ENCODE assay signal across 5 cellular contexts in the genomic region with DNA sequence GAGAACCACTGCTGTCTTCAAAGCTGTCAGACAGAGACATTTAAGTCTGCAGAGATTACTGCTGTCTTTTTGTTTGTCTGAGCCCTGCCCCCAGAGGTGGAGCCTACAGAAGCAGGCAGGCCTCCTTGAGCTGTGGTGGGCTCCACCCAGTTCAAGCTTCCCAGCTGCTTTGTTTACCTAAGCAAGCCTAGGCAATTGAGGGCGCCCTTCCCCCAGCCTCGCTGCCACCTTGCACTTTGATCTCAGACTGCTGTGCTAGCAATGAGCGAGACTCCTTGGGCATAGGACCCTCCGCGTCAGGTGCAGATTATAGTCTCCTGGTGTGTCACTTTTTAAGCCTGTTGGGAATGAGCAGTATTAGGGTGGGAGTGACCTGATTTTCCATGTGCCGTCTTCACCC.
DNase-seq lines count a peak whose midpoint lies in the region; ATAC-seq, FAIRE-seq and TF ChIP-seq lines count a peak whose summit lies in the region.
"Not testable (repeated sequence)": the region's sequence is repeated elsewhere in the genome, so short reads cannot be mapped to it uniquely, and the experiment has no call there.

No MANE protein-coding gene starts in this region.

- not testable (repeated sequence) for H3K9me3 Mint-ChIP-seq in activated CD4-positive, alpha-beta T cell treated with anti-CD3 and anti-CD28 coated beads for 36 hours (ENCODE audit: low read depth); activated naive CD4-positive, alpha-beta T cell treated with anti-CD3 and anti-CD28 coated beads, Interleukin-2, amount 10 ng/mL, durations not matched to agents 7 days and 5 days

- TF ChIP-seq POLR2A in HepG2 (IDR thresholded peaks at IDR 0.05; ENCODE audit: insufficient read depth in 1 of 2, low read depth in 2 of 2, low read length in 2 of 2) = not testable (repeated sequence)

- not testable (repeated sequence) for BruUV-seq in HepG2 (replicated peaks; lab: Mats Ljungman, UMichigan)

- H3K27ac Mint-ChIP-seq in activated CD4-positive, alpha-beta T cell treated with anti-CD3 and anti-CD28 coated beads for 36 hours; activated naive CD4-positive, alpha-beta T cell treated with anti-CD3 and anti-CD28 coated beads, Interleukin-2, amount 10 ng/mL, durations not matched to agents 7 days and 5 days: not testable (repeated sequence)

- not testable (repeated sequence) for H3K27me3 ChIP-seq in DND-41 (ENCODE audit: insufficient read depth, low read length, poor library complexity); HepG2 (ENCODE audit: control insufficient read depth in 1 of 2, insufficient read depth in 2 of 2, low read length in 2 of 2); small intestine (ENCODE audit: control insufficient read depth in 2 of 2, insufficient read depth in 2 of 2, low read length in 2 of 2)

- POLR2A ChIA-PET in activated CD4-positive, alpha-beta T cell treated with anti-CD3 and anti-CD28 coated beads for 36 hours (lab: Charles Lee); HepG2 (lab: Yijun Ruan, JAX): not testable (repeated sequence)

- not testable (repeated sequence) for TF ChIP-seq CTCF in DND-41 (IDR thresholded peaks at IDR 0.05; ENCODE audit: borderline replicate concordance, extremely low read depth, low read length, poor library complexity, severe bottlenecking); HepG2 (CRISPR knock-in tag; IDR thresholded peaks at IDR 0.05)

- in situ Hi-C loops in HepG2 (cut with HindIII; ENCODE audit: extremely low pct_ligation_motif_present, low pct_unique_long_range_greater_than_20kb) = not testable (repeated sequence)

- not testable (repeated sequence) for H3K4me3 Mint-ChIP-seq in activated CD4-positive, alpha-beta T cell treated with anti-CD3 and anti-CD28 coated beads for 36 hours; activated naive CD4-positive, alpha-beta T cell treated with anti-CD3 and anti-CD28 coated beads, Interleukin-2, amount 10 ng/mL, durations not matched to agents 7 days and 5 days

- not testable (repeated sequence) for H4K20me1 ChIP-seq in DND-41 (ENCODE audit: insufficient read depth, low read length); HepG2 (ENCODE audit: insufficient read depth, low read length)

- H2AFZ ChIP-seq in DND-41 (ENCODE audit: low read depth, low read length) = peak overlapping the region; percentile 49; the same call in 1 of the 2 replicates
- not testable (repeated sequence) for H2AFZ ChIP-seq in HepG2 (ENCODE audit: low read length)

- DNase-seq in DND-41 = peak; percentile 79
- DNase-seq in activated CD4-positive, alpha-beta T cell treated with anti-CD3 and anti-CD28 coated beads for 36 hours = peak; percentile 4
- DNase-seq in activated naive CD4-positive, alpha-beta T cell treated with anti-CD3 and anti-CD28 coated beads, Interleukin-2, amount 10 ng/mL, durations not matched to agents 7 days and 5 days = peak; percentile 21
- not testable (repeated sequence) for DNase-seq in HepG2 (ENCODE audit: low spot score)
- peak; percentile 47 for DNase-seq in small intestine

- intact Hi-C loops in activated CD4-positive, alpha-beta T cell treated with anti-CD3 and anti-CD28 coated beads for 36 hours (cut with DNase I, micrococcal nuclease); HepG2 (cut with micrococcal nuclease; ENCODE audit: unreplicated experiment): not testable (repeated sequence)

- not testable (repeated sequence) for H3K9me3 ChIP-seq in DND-41 (ENCODE audit: insufficient read depth, low read length, severe bottlenecking); HepG2 (ENCODE audit: low read length); small intestine (ENCODE audit: control insufficient read depth, low read depth)

- H3K27me3 Mint-ChIP-seq in activated CD4-positive, alpha-beta T cell treated with anti-CD3 and anti-CD28 coated beads for 36 hours; activated naive CD4-positive, alpha-beta T cell treated with anti-CD3 and anti-CD28 coated beads, Interleukin-2, amount 10 ng/mL, durations not matched to agents 7 days and 5 days: not testable (repeated sequence)

- not testable (repeated sequence) for FAIRE-seq in HepG2 (lab: Jason Lieb, UNC); small intestine (lab: Jason Lieb, UNC)

- H3K36me3 ChIP-seq in DND-41 (ENCODE audit: insufficient read depth, low read length); HepG2 (replicated peaks in 1 of 2; ENCODE audit: control insufficient read depth in 1 of 2, insufficient read depth in 2 of 2, low read length in 2 of 2); small intestine (ENCODE audit: control insufficient read depth in 2 of 2, insufficient read depth in 2 of 2, low read length in 2 of 2): not testable (repeated sequence)

- 4% methylated on average over 3 of the region's 6 CpGs for WGBS in HepG2 (ENCODE audit: low lambda C conversion rate)
- WGBS in small intestine, 3 donors = 8 to 55% methylated on average over 6 of the region's 6 CpGs; no CpG with 5 or more reads in 1 of the 3 donors

- CTCF ChIA-PET in activated CD4-positive, alpha-beta T cell treated with anti-CD3 and anti-CD28 coated beads for 36 hours (lab: Charles Lee) = interaction anchor here (0.8 kb wide), 1 partner anchor 18 kb away, joined by 3 read pairs; no protein-coding TSS in a partner anchor
- CTCF ChIA-PET in activated naive CD4-positive, alpha-beta T cell treated with anti-CD3 and anti-CD28 coated beads, Interleukin-2, amount 10 ng/mL, durations not matched to agents 7 days and 5 days (lab: Charles Lee); HepG2 (lab: Yijun Ruan, JAX; ENCODE audit: low intra/inter-chr PET ratio, low total read pairs): not testable (repeated sequence)

- not testable (repeated sequence) for H3K79me2 ChIP-seq in DND-41 (ENCODE audit: insufficient read depth, low read length); HepG2 (ENCODE audit: insufficient read depth, low read length)

- H3K4me3 ChIP-seq in DND-41 (ENCODE audit: low read depth in 1 of 2, low read length in 2 of 2); HepG2 (replicated peaks in 1 of 3; ENCODE audit: insufficient read depth in 1 of 3, low read depth in 2 of 3, low read length in 3 of 3); small intestine (ENCODE audit: low read depth in 1 of 2, low read length in 2 of 2): not testable (repeated sequence)

- H3K36me3 Mint-ChIP-seq in activated CD4-positive, alpha-beta T cell treated with anti-CD3 and anti-CD28 coated beads for 36 hours (ENCODE audit: low read depth); activated naive CD4-positive, alpha-beta T cell treated with anti-CD3 and anti-CD28 coated beads, Interleukin-2, amount 10 ng/mL, durations not matched to agents 7 days and 5 days: not testable (repeated sequence)

- not testable (repeated sequence) for H3K9ac ChIP-seq in DND-41 (ENCODE audit: low read depth, low read length); HepG2 (ENCODE audit: insufficient read depth, low read depth, low read length)

- ATAC-seq in DND-41 (ENCODE audit: insufficient read depth, low read depth) = peak; percentile 50; the same call in 1 of the 3 replicates
- not testable (repeated sequence) for ATAC-seq in activated CD4-positive, alpha-beta T cell treated with anti-CD3 and anti-CD28 coated beads for 36 hours; HepG2

- H3K4me1 Mint-ChIP-seq in activated CD4-positive, alpha-beta T cell treated with anti-CD3 and anti-CD28 coated beads for 36 hours; activated naive CD4-positive, alpha-beta T cell treated with anti-CD3 and anti-CD28 coated beads, Interleukin-2, amount 10 ng/mL, durations not matched to agents 7 days and 5 days: not testable (repeated sequence)

- H3K4me2 ChIP-seq in DND-41 (ENCODE audit: insufficient read depth, low read length) = peak overlapping the region; percentile 33; the same call in 1 of the 2 replicates
- not testable (repeated sequence) for H3K4me2 ChIP-seq in HepG2 (ENCODE audit: low read depth, low read length)

- peaks cover 23% of the 10 kb centered on the region for H3K4me1 ChIP-seq in DND-41 (ENCODE audit: insufficient read depth, low read length)
- not testable (repeated sequence) for H3K4me1 ChIP-seq in HepG2 (ENCODE audit: insufficient read depth, low read length); small intestine (ENCODE audit: control insufficient read depth in 2 of 2, insufficient read depth in 1 of 2, low read depth in 1 of 2, low read length in 1 of 2)

- TF ChIP-seq RAD21 in HepG2 (CRISPR knock-in tag; IDR thresholded peaks at IDR 0.05) = not testable (repeated sequence)

- H3K27ac ChIP-seq in DND-41 (ENCODE audit: low read length) = peak overlapping the region; percentile 36
- not testable (repeated sequence) for H3K27ac ChIP-seq in HepG2 (ENCODE audit: extremely low read length, insufficient read depth, low read length); small intestine (ENCODE audit: low read depth in 1 of 2, low read length in 1 of 2)

- TF ChIP-seq EP300 in HepG2 (IDR thresholded peaks at IDR 0.05; ENCODE audit: low read depth in 2 of 2, low read length in 2 of 2); HepG2 (CRISPR knock-in tag; IDR thresholded peaks at IDR 0.05; ENCODE audit: borderline replicate concordance): not testable (repeated sequence)
